19 cellular contexts compared by ENCODE assay signal in the genomic region with DNA sequence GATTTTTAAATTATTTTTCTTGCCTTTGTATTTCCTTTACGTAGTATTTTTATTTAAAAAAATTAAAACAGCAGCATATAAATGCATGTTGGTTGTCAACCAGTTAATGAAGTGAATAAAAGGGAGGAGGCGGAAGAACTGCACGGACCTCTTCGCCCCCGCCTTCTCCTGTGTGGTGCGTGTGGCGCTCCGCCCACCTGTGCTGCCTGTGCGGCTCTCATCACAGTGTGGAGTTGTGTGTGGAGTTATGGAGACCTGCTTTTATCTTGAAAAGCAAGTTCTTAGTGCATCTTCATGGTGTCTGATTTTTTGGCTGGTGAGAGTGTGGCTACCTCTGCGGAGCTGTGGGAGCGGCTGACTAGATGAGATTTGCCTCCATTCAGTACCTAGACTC. TPM values are rescaled to one million over a fixed set of nuclear protein-coding genes. Genes with fewer than 3 reads are reported as not detected.
A peak's percentile ranks its signal among the peaks of the same experiment; 100 is the strongest.
DNase-seq lines count a peak whose midpoint lies in the region; TF ChIP-seq lines count a peak whose summit lies in the region.
"Had no signal": no experiment of that assay in that cellular context is flagged by ENCODE, and none has a peak within 500 bp of the region (broad histone marks: within the 10 kb centered on the region; RNA-seq: fewer than 3 reads in every experiment).

No MANE protein-coding gene starts in this region.

- H3K9me3 ChIP-seq in OCI-LY3 (ENCODE audit: insufficient read depth, low read length), result no peaks in the 10 kb centered on the region
- no peaks in the 10 kb centered on the region for H3K9me3 ChIP-seq in osteoblast (ENCODE audit: low read depth, low read length)
- H3K9me3 ChIP-seq: sigmoid colon, testis had no signal

- H4K20me1 ChIP-seq in OCI-LY3 (ENCODE audit: insufficient read depth, low read length) (peaks cover 73% of the 10 kb centered on the region), osteoblast (ENCODE audit: insufficient read depth, low read length) (peaks cover 21% of the 10 kb centered on the region)

- peak overlapping the region; percentile 11 for H3K4me3 Mint-ChIP-seq in activated naive CD4-positive, alpha-beta T cell treated with anti-CD3 and anti-CD28 coated beads, Interleukin-2, amount 50 U/mL, for 24 hours
- H3K4me3 Mint-ChIP-seq in type B pancreatic cell, result no peak overlapping the region

- no peak overlapping the region for H3K9ac ChIP-seq in OCI-LY3 (ENCODE audit: low read length)

- H3K27ac Mint-ChIP-seq in activated naive CD4-positive, alpha-beta T cell treated with anti-CD3 and anti-CD28 coated beads, Interleukin-2, amount 50 U/mL, for 24 hours, result peak overlapping the region; percentile 77
- H3K27ac Mint-ChIP-seq in type B pancreatic cell, result peak overlapping the region; percentile 42

- H2AFZ ChIP-seq in OCI-LY3 (ENCODE audit: low read depth, low read length), result no peak overlapping the region
- H2AFZ ChIP-seq in osteoblast (ENCODE audit: low read length), result no peak overlapping the region

- H3K27ac ChIP-seq in OCI-LY3 (ENCODE audit: low read length) (peak overlapping the region; percentile 97), osteoblast (ENCODE audit: low read depth, low read length) (no peak overlapping the region)
- H3K27ac ChIP-seq: sigmoid colon had no signal

- DNase-seq in activated naive CD4-positive, alpha-beta T cell treated with Interleukin-2 at 50 U/mL for 16 hours, result no peak
- DNase-seq in head of caudate nucleus (peak in 38 of 42 donors; percentile 32 to 90 (median 69)), type B pancreatic cell (ENCODE audit: extremely low spot score, unreplicated experiment) (no peak), NCI-H1417 treated with DMSO at 0.1 percent for 48 hours (lab: John Stamatoyannopoulos, UW) (no peak), osteoblast (ENCODE audit: insufficient read length, low spot score, missing footprints) (no peak), erythroblast (lab: John Stamatoyannopoulos, UW) (no peak)
- DNase-seq: aorta; DMS79; effector CD8-positive, alpha-beta T cell; kidney glomerular epithelial cell; mammary epithelial cell; NCI-H1694 treated with DMSO at 0.1 percent for 48 hours; sigmoid colon; SW 1271; testis had no signal

- peaks cover 83% of the 10 kb centered on the region for H3K4me1 Mint-ChIP-seq in activated naive CD4-positive, alpha-beta T cell treated with anti-CD3 and anti-CD28 coated beads, Interleukin-2, amount 50 U/mL, for 24 hours
- peaks cover 26% of the 10 kb centered on the region for H3K4me1 Mint-ChIP-seq in type B pancreatic cell (ENCODE audit: unreplicated experiment)

- H3K4me1 ChIP-seq in OCI-LY3 (ENCODE audit: low read length) (peaks cover 98% of the 10 kb centered on the region), osteoblast (ENCODE audit: insufficient read depth, low read length) (peaks cover 18% of the 10 kb centered on the region)

- TF ChIP-seq POLR2A in erythroblast (IDR thresholded peaks at IDR 0.05; ENCODE audit: low read length), result no peak

- H3K9me3 Mint-ChIP-seq in activated naive CD4-positive, alpha-beta T cell treated with anti-CD3 and anti-CD28 coated beads, Interleukin-2, amount 50 U/mL, for 24 hours, result no peaks in the 10 kb centered on the region
- no peaks in the 10 kb centered on the region for H3K9me3 Mint-ChIP-seq in type B pancreatic cell

- H3K4me3 ChIP-seq in OCI-LY3 (ENCODE audit: low read length) (no peak overlapping the region), osteoblast (ENCODE audit: insufficient read depth, low read length) (no peak overlapping the region)
- H3K4me3 ChIP-seq: GM12878, K562, sigmoid colon, testis had no signal

- H3K79me2 ChIP-seq in OCI-LY3 (ENCODE audit: low read length) (peaks cover 95% of the 10 kb centered on the region), osteoblast (ENCODE audit: insufficient read depth, low read length) (peaks cover 88% of the 10 kb centered on the region)

- peaks cover 86% of the 10 kb centered on the region for H3K36me3 ChIP-seq in OCI-LY3 (replicated peaks; ENCODE audit: low read depth, low read length)
- H3K36me3 ChIP-seq in osteoblast (ENCODE audit: insufficient read depth, low read length), result peaks cover 39% of the 10 kb centered on the region

- H3K4me2 ChIP-seq in OCI-LY3 (ENCODE audit: low read length) (peak overlapping the region; percentile 80), osteoblast (ENCODE audit: insufficient read depth, low read length) (no peak overlapping the region)

- H3K27me3 ChIP-seq in OCI-LY3 (ENCODE audit: low read depth, low read length), result no peaks in the 10 kb centered on the region
- H3K27me3 ChIP-seq in osteoblast (ENCODE audit: insufficient read depth, low read length), result no peaks in the 10 kb centered on the region
- H3K27me3 ChIP-seq: sigmoid colon, testis had no signal

- intact Hi-C loops in head of caudate nucleus (cut with DNase I), result no loop called here

- H3K36me3 Mint-ChIP-seq in activated naive CD4-positive, alpha-beta T cell treated with anti-CD3 and anti-CD28 coated beads, Interleukin-2, amount 50 U/mL, for 24 hours, result peaks cover 21% of the 10 kb centered on the region
- peaks cover 26% of the 10 kb centered on the region for H3K36me3 Mint-ChIP-seq in type B pancreatic cell

- H3K27me3 Mint-ChIP-seq in activated naive CD4-positive, alpha-beta T cell treated with anti-CD3 and anti-CD28 coated beads, Interleukin-2, amount 50 U/mL, for 24 hours, result no peaks in the 10 kb centered on the region
- H3K27me3 Mint-ChIP-seq in type B pancreatic cell, result no peaks in the 10 kb centered on the region

- TF ChIP-seq CTCF in OCI-LY3 (IDR thresholded peaks at IDR 0.05; ENCODE audit: low read depth, low read length) (no peak), type B pancreatic cell (conservative IDR thresholded peaks at IDR 0.05) (no peak), osteoblast (IDR thresholded peaks at IDR 0.05; ENCODE audit: extremely low read depth, low read depth, low read length) (no peak)

RNA-seq across cellular contexts. Expression of a gene that starts 58.4 kb away (rescaled TPM):
- 26.6 and 27.6 TPM in 2 replicates for total RNA-seq in type B pancreatic cell (ENCODE audit: low replicate concordance)
- 27.4 and 28.6 TPM in 2 replicates for total RNA-seq in osteoblast

Comparison
In these comparisons a context has a peak if more than half of its experiments do, and no peak if none do; other contexts are left out.
1. DNase-seq: peak in head of caudate nucleus (38 of 42); none in activated naive CD4-positive, alpha-beta T cell treated with Interleukin-2 at 50 U/mL for 16 hours (single experiment), type B pancreatic cell (single experiment), NCI-H1417 treated with DMSO at 0.1 percent for 48 hours (single experiment), osteoblast (single experiment) and erythroblast (0 of 2).